ENCODE assay signal across 24 cellular contexts in genomic region chr22:39232806-39233735, GRCh38. TPM values are rescaled to one million over a fixed set of nuclear protein-coding genes. Genes with fewer than 3 reads are reported as not detected.
DNase-seq lines count a peak whose midpoint lies in the region; ATAC-seq, FAIRE-seq and TF ChIP-seq lines count a peak whose summit lies in the region.
"Had no signal": no experiment of that assay in that cellular context is flagged by ENCODE, and none has a peak within 500 bp of the region (broad histone marks: within the 10 kb centered on the region; RNA-seq: fewer than 3 reads in every experiment).

No MANE protein-coding gene starts in this region.

- no peak overlapping the region for H3K23ac ChIP-seq in trophoblast cell (ENCODE audit: low read length)

- peak overlapping the region; percentile 56 for H2BK120ac ChIP-seq in trophoblast cell (ENCODE audit: insufficient read depth, low read length, poor library complexity)

- H3K36me3 ChIP-seq in NT2/D1 (ENCODE audit: insufficient read depth, insufficient read length, low read length), result no peaks in the 10 kb centered on the region
- H3K36me3 ChIP-seq in GM12878 (ENCODE audit: control insufficient read depth in 2 of 2, insufficient read depth in 2 of 2, low read length in 1 of 2), result no peaks in the 10 kb centered on the region
- peaks cover 35 to 47% of the 10 kb centered on the region in 2 experiments for H3K36me3 ChIP-seq in trophoblast cell (ENCODE audit: control insufficient read depth in 1 of 2, insufficient read depth in 2 of 2, low read length in 2 of 2)
- H3K36me3 ChIP-seq: thoracic aorta had no signal

- H3K9ac ChIP-seq in NT2/D1 (ENCODE audit: insufficient read length, low read depth) (peak overlapping the region; percentile 56), GM12878 (ENCODE audit: control insufficient read depth, insufficient read depth, low read length) (no peak overlapping the region), trophoblast cell (ENCODE audit: low read length) (no peak overlapping the region)

- no peak for TF ChIP-seq RAD21 in GM12878 (IDR thresholded peaks at IDR 0.05; ENCODE audit: insufficient read depth, low read depth, low read length)

- peak overlapping the region; percentile 90 for H4K91ac ChIP-seq in trophoblast cell (ENCODE audit: low read depth, low read length)

- peak overlapping the region; percentile 77 for H2BK12ac ChIP-seq in trophoblast cell (ENCODE audit: low read length)

- 29% methylated on average over 25 of the region's 25 CpGs for WGBS in GM12878 (ENCODE audit: insufficient coverage, insufficient replicate concordance, low lambda C conversion rate, missing lambda C conversion rate)
- no CpG with 5 or more reads among the region's 25 CpGs for WGBS in trophoblast cell (ENCODE audit: extremely low coverage, insufficient coverage, insufficient read length)

- no peak for ATAC-seq in GM12878
- ATAC-seq in GM18867 (IDR thresholded peaks at IDR 0.05; ENCODE audit: unreplicated experiment), result no peak
- ATAC-seq: foreskin keratinocyte; naive thymus-derived CD8-positive, alpha-beta T cell; SK-N-SH treated with all-trans-retinoic acid at 6 μM for 48 hours had no signal

- H2BK5ac ChIP-seq in trophoblast cell (ENCODE audit: low read depth, low read length, poor library complexity), result peak overlapping the region; percentile 25

- no peaks in the 10 kb centered on the region for H4K20me1 ChIP-seq in GM12878 (ENCODE audit: control insufficient read depth, insufficient read depth)

- peak overlapping the region; percentile 55 for H3K4ac ChIP-seq in trophoblast cell (ENCODE audit: low read depth, low read length)

- H4K8ac ChIP-seq in trophoblast cell (ENCODE audit: low read depth, low read length), result peak overlapping the region; percentile 54

- peak overlapping the region; percentile 80 for H3K14ac ChIP-seq in trophoblast cell (ENCODE audit: low read length)

- CTCF ChIA-PET in GM12878 (lab: Yijun Ruan, JAX), result interaction anchor here (0.9 to 1.1 kb wide), 2 partner anchors 55 to 62 kb away, joined by 3 to 4 read pairs; no protein-coding TSS in a partner anchor

- H3K4me3 ChIP-seq in NT2/D1 (ENCODE audit: insufficient read length, low read depth) (no peak overlapping the region), GM12878 (no peak overlapping the region), trophoblast cell (ENCODE audit: low read depth, low read length) (no peak overlapping the region)
- H3K4me3 ChIP-seq: adrenal gland, dorsolateral prefrontal cortex, thoracic aorta had no signal

- RAD21 ChIA-PET in GM12878 (lab: Charles Lee; ENCODE audit: unreplicated experiment), result interaction anchor here (1.3 kb wide), 1 partner anchor 62 kb away, joined by 4 read pairs; no protein-coding TSS in a partner anchor

- H3K27me3 ChIP-seq in NT2/D1 (ENCODE audit: insufficient read depth, insufficient read length) (peaks cover 49% of the 10 kb centered on the region), GM12878 (replicated peaks in 1 of 2; ENCODE audit: control insufficient read depth in 2 of 2, insufficient read depth in 2 of 2, low read length in 1 of 2) (no peaks in the 10 kb centered on the region; a peak in 2 of 4 replicates), layer of hippocampus (ENCODE audit: control insufficient read depth, insufficient read depth, low read length) (no peaks in the 10 kb centered on the region), trophoblast cell (ENCODE audit: insufficient read depth, low read length) (no peaks in the 10 kb centered on the region)
- H3K27me3 ChIP-seq: adrenal gland, foreskin keratinocyte had no signal

- DNase-seq in NT2/D1 (ENCODE audit: low read depth, low spot score) (no peak), GM12878 (ENCODE audit: low read depth, low spot score) (no peak), trophoblast cell (no peak), NCI-H82 (lab: John Stamatoyannopoulos, UW) (no peak), C1 segment of cervical spinal cord (lab: John Stamatoyannopoulos, UW) (no peak), D721Med (ENCODE audit: insufficient read length, low spot score) (no peak)
- DNase-seq: activated CD4-positive, alpha-beta T cell treated with anti-CD3 and anti-CD28 coated beads, Interleukin-2, amount 50 U/mL, for 48 hours; activated gamma-delta T cell treated with Interleukin-2 at 50 U/mL for 16 hours; adrenal gland; dorsolateral prefrontal cortex; foreskin keratinocyte; naive thymus-derived CD8-positive, alpha-beta T cell; NCI-H146; NCI-H2171; NCI-H526; RPMI8226 had no signal

- no TSS peak for BruUV-seq in GM12878 (replicated peaks; lab: Mats Ljungman, UMichigan)

- H2AFZ ChIP-seq in GM12878 (ENCODE audit: control insufficient read depth, low read depth, low read length), result no peak overlapping the region
- H2AFZ ChIP-seq in trophoblast cell (ENCODE audit: insufficient read depth, low read length, poor library complexity), result no peak overlapping the region

- TF ChIP-seq EP300 in GM12878 (IDR thresholded peaks at IDR 0.05; ENCODE audit: borderline replicate concordance in 1 of 2, control insufficient read depth in 1 of 2, low read depth in 2 of 2, low read length in 2 of 2), result no peak

- POLR2A ChIA-PET in GM12878 (lab: Charles Lee), result no interaction called here

- H3K79me1 ChIP-seq in trophoblast cell (ENCODE audit: low read length), result peaks cover 30% of the 10 kb centered on the region

- no peak overlapping the region for H4K12ac ChIP-seq in trophoblast cell (ENCODE audit: low read depth, low read length)

- H3K4me2 ChIP-seq in GM12878 (ENCODE audit: control insufficient read depth, insufficient read depth) (peak overlapping the region; percentile 19; the same call in 1 of the 2 replicates), trophoblast cell (ENCODE audit: low read length) (no peak overlapping the region)

- intact Hi-C loops in GM12878 (cut with micrococcal nuclease; ENCODE audit: unreplicated experiment), result no loop called here

- TF ChIP-seq POLR2A in GM12878 (IDR thresholded peaks at IDR 0.05; ENCODE audit: low read depth, low read length), result no peak

- peak overlapping the region; percentile 58 for H3K18ac ChIP-seq in trophoblast cell (ENCODE audit: low read length)

- TF ChIP-seq CTCF in GM12878 (IDR thresholded peaks at IDR 0.05 in 2 of 3, conservative IDR thresholded peaks at IDR 0.05 in 1 of 3; ENCODE audit: control insufficient read depth in 2 of 3, extremely low read depth in 1 of 3, insufficient read depth in 1 of 3, low read depth in 3 of 3, low read length in 3 of 3) (no peak), D721Med (IDR thresholded peaks at IDR 0.05; ENCODE audit: insufficient read depth, missing control alignments) (no peak)

- H3K4me1 ChIP-seq in NT2/D1 (ENCODE audit: insufficient read depth, insufficient read length) (peaks cover 40% of the 10 kb centered on the region), GM12878 (ENCODE audit: control insufficient read depth, insufficient read depth, low read length) (peaks cover 29% of the 10 kb centered on the region), trophoblast cell (ENCODE audit: control insufficient read depth in 1 of 2, insufficient read depth in 2 of 2, low read length in 2 of 2) (peaks cover 48 to 49% of the 10 kb centered on the region in 2 experiments)

- no peak for FAIRE-seq in GM12878 (lab: Jason Lieb, UNC)
- no peak for FAIRE-seq in D721Med (lab: Jason Lieb, UNC)
- FAIRE-seq: GM18507, keratinocyte had no signal

- H3K27ac ChIP-seq in GM12878 (ENCODE audit: control insufficient read depth, insufficient read depth) (no peak overlapping the region), layer of hippocampus (ENCODE audit: low read depth, low read length) (peak overlapping the region; percentile 30), trophoblast cell (ENCODE audit: low read depth, low read length) (no peak overlapping the region)
- H3K27ac ChIP-seq: epithelial cell of prostate, foreskin keratinocyte, thoracic aorta, VCaP had no signal

- H3K9me3 ChIP-seq in NT2/D1 (ENCODE audit: insufficient read depth, low read length), result no peaks in the 10 kb centered on the region
- no peaks in the 10 kb centered on the region for H3K9me3 ChIP-seq in GM12878 (replicated peaks; ENCODE audit: control insufficient read depth, insufficient read depth, low read length)
- H3K9me3 ChIP-seq in trophoblast cell (ENCODE audit: insufficient read depth, low read depth, low read length), result peaks cover 2% of the 10 kb centered on the region
- H3K9me3 ChIP-seq: adrenal gland, thoracic aorta had no signal

- SMC1A ChIA-PET in GM12878 (lab: Charles Lee; ENCODE audit: uncharacterized antibody, unreplicated experiment), result no interaction called here

- in situ Hi-C loops in GM12878 (cut with MboI), result no loop called here

- H3K79me2 ChIP-seq in GM12878 (ENCODE audit: control insufficient read depth, insufficient read depth, low read length), result no peaks in the 10 kb centered on the region
- peaks cover 6% of the 10 kb centered on the region for H3K79me2 ChIP-seq in trophoblast cell (ENCODE audit: control insufficient read depth, insufficient read depth, low read length, poor library complexity)

- peak overlapping the region; percentile 42 for H2AK5ac ChIP-seq in trophoblast cell (ENCODE audit: low read length)

TF ChIP-seq in GM12878, 131 proteins besides CTCF, POLR2A, EP300 and RAD21 (continues in another document):
- TF ChIP-seq EGR1 (IDR thresholded peaks at IDR 0.05; ENCODE audit: borderline replicate concordance in 1 of 2, low read depth in 2 of 2, low read length in 2 of 2), result peak in 1 of 2 experiments; percentile 62; a peak in 1 of 3 replicates
- no peak; the same call in 1 of the 2 replicates for TF ChIP-seq RUNX3 (IDR thresholded peaks at IDR 0.05; ENCODE audit: low read length)
- no peak for TF ChIP-seq BMI1 (IDR thresholded peaks at IDR 0.05; ENCODE audit: borderline replicate concordance)
- TF ChIP-seq MEF2B (IDR thresholded peaks at IDR 0.05; ENCODE audit: partially characterized antibody, poor library complexity, severe bottlenecking), result peak; percentile 48
- TF ChIP-seq EED (IDR thresholded peaks at IDR 0.05; ENCODE audit: low read depth), result 0 out of 2 replicates have a peak, but pooled peaks have one; percentile 15

RNA-seq across cellular contexts. Expression of gene PDGFB, which starts 11.7 kb away (rescaled TPM):
- total RNA-seq in GM12878 (2013; cell fraction: nucleolus; rRNA removed), result not detected in 2 replicates
- total RNA-seq in GM12878 (2014; rRNA removed) (0.56 and 1.0 TPM in 2 replicates), GM12878 (2014; rRNA removed; fragmentation: Illumina TruSeq; extraction: Trizol) (0.46 and 0.58 TPM in 2 replicates), GM12878 (2021) (0.98 and 1.1 TPM in 2 replicates)
- 0.25 TPM for polyA plus RNA-seq in GM12878 (2011; ENCODE audit: low read depth)
- polyA plus RNA-seq in GM12878 (2011; rRNA removed) (not detected in 2 replicates), GM12878 (2014; fragmentation: Illumina TruSeq; extraction: Trizol) (0.29 and 0.57 TPM in 2 replicates), GM12878 (2014; fragmentation: Nextera tagmentation; extraction: Ambion mirVana) (under 1 TPM; 0.13 to 0.19 TPM), GM12878 (2014; rRNA removed) (0.76 and 0.91 TPM in 2 replicates), GM12878 (2016; fragmentation: Nextera tagmentation; extraction: Ambion mirVana) (under 1 TPM; 0.23 to 0.24 TPM)
- 0.07 TPM in 1 of 2 replicates, not detected in the other for polyA plus RNA-seq in GM12878 (2011; cell fraction: cytosol; rRNA removed)
- polyA plus RNA-seq in GM12878 (2011; cell fraction: nucleus; rRNA removed), result 0.09 and 0.19 TPM in 2 replicates
- 0.39 and 1.6 TPM in 2 replicates for polyA plus RNA-seq in GM12878 (2012)
- polyA minus RNA-seq in GM12878 (2011; rRNA and poly(A)+ RNA removed), result not detected in 2 replicates
- polyA minus RNA-seq in GM12878 (2011; cell fraction: cytosol; rRNA and poly(A)+ RNA removed), result not detected in 2 replicates
- polyA minus RNA-seq in GM12878 (2011; cell fraction: nucleus; rRNA and poly(A)+ RNA removed), result not detected in 2 replicates
- polyA plus RNA-seq in trophoblast cell (2013), result 16.2 and 16.3 TPM in 2 replicates
